In genomic region chr4:121139533-121140222, GRCh38 we compare ENCODE assay signal across 10 cellular contexts. TPM values are rescaled to one million over a fixed set of nuclear protein-coding genes. Genes with fewer than 3 reads are reported as not detected.
DNase-seq lines count a peak whose midpoint lies in the region; ATAC-seq and TF ChIP-seq lines count a peak whose summit lies in the region.
"Had no signal": no experiment of that assay in that cellular context is flagged by ENCODE, and none has a peak within 500 bp of the region (broad histone marks: within the 10 kb centered on the region; RNA-seq: fewer than 3 reads in every experiment).

No MANE protein-coding gene starts in this region.

- intact Hi-C loops in cardiac septum (cut with DNase I): no loop called here

- H3K27me3 ChIP-seq in BE2C: no peaks in the 10 kb centered on the region

- no peak overlapping the region for H3K4me3 ChIP-seq in BE2C (ENCODE audit: low read depth, low read length)

- TF ChIP-seq CTCF in BE2C (IDR thresholded peaks at IDR 0.05; ENCODE audit: low read depth, low read length): no peak

- DNase-seq in DMS53 treated with DMSO at 0.1 percent for 48 hours (lab: John Stamatoyannopoulos, UW; ENCODE audit: unreplicated experiment) (peak; percentile 49), NCI-H526 (lab: John Stamatoyannopoulos, UW) (no peak), cardiac septum (ENCODE audit: low spot score) (no peak), BE2C (no peak)
- DNase-seq in central memory CD4-positive, alpha-beta T cell: peak; percentile 32
- DNase-seq: effector CD8-positive, alpha-beta T cell had no signal

- H3K36me3 ChIP-seq in BE2C: no peaks in the 10 kb centered on the region

- H3K9me3 ChIP-seq in BE2C: no peaks in the 10 kb centered on the region

- peak; percentile 77 for ATAC-seq in GM19395 (IDR thresholded peaks at IDR 0.05; ENCODE audit: unreplicated experiment)
- ATAC-seq in HG03342 (IDR thresholded peaks at IDR 0.05; ENCODE audit: unreplicated experiment): peak; percentile 65
- no peak for ATAC-seq in GM21825 (IDR thresholded peaks at IDR 0.05; ENCODE audit: unreplicated experiment)
- ATAC-seq: Right ventricle myocardium inferior had no signal

- no peaks in the 10 kb centered on the region for H3K4me1 ChIP-seq in BE2C

RNA-seq across cellular contexts. Expression of gene TNIP3, which starts 24.4 kb away (rescaled TPM):
- total RNA-seq in cardiac septum: not detected
- polyA plus RNA-seq in BE2C (2012; ENCODE audit: insufficient read depth, insufficient read length, low read depth): not detected
- total RNA-seq: Right ventricle myocardium inferior had no signal

Comparison
In these comparisons a context has a peak if more than half of its experiments do, and no peak if none do; other contexts are left out.
1. DNase-seq: peak in DMS53 treated with DMSO at 0.1 percent for 48 hours (single experiment) and central memory CD4-positive, alpha-beta T cell (single experiment); none in NCI-H526 (0 of 2), cardiac septum (single experiment) and BE2C (single experiment).